Comparison of ENCODE assay signal across 15 cellular contexts in genomic region chr2:40032650-40033319, GRCh38.
DNase-seq lines count a peak whose midpoint lies in the region; ATAC-seq lines count a peak whose summit lies in the region.
"Had no signal": no experiment of that assay in that cellular context is flagged by ENCODE, and none has a peak within 500 bp of the region (broad histone marks: within the 10 kb centered on the region; RNA-seq: fewer than 3 reads in every experiment).

No MANE protein-coding gene starts in this region.

- no peak for DNase-seq in activated naive CD4-positive, alpha-beta T cell treated with anti-CD3 and anti-CD28 coated beads, Interleukin-2, amount 50 U/mL, for 72 hours (ENCODE audit: low spot score in 2 of 2)
- DNase-seq in activated naive CD4-positive, alpha-beta T cell (lab: John Stamatoyannopoulos, UW), result no peak
- DNase-seq in T-helper 2 cell treated with Interferon-gamma antibody and Interleukin-4, amounts not matched to agents 5 μg/mL and 100 μg/mL, for 36 hours (ENCODE audit: low spot score), result peak; percentile 25
- DNase-seq in fibroblast of peridontal ligament (ENCODE audit: extremely low read depth) (peak; percentile 70), stromal cell of bone marrow (ENCODE audit: low read depth) (peak; percentile 76)
- no peak for DNase-seq in activated effector memory CD4-positive, alpha-beta T cell treated with anti-CD3 and anti-CD28 coated beads, Interleukin-2, amount 50 U/mL, for 16 hours
- DNase-seq: activated CD4-positive, alpha-beta T cell treated with anti-CD3 and anti-CD28 coated beads, Interleukin-2, amount 50 U/mL, for 48 hours; effector memory CD4-positive, alpha-beta T cell; hippocampal formation; NCI-H2171; pancreas had no signal

- H3K4me3 Mint-ChIP-seq in T-helper 2 cell treated with Interferon-gamma antibody and Interleukin-4, amounts not matched to agents 5 μg/mL and 100 μg/mL, for 36 hours, result no peak overlapping the region
- H3K4me3 Mint-ChIP-seq: B cell, memory B cell had no signal

- no peaks in the 10 kb centered on the region for H3K27me3 Mint-ChIP-seq in T-helper 2 cell treated with Interferon-gamma antibody and Interleukin-4, amounts not matched to agents 5 μg/mL and 100 μg/mL, for 36 hours (ENCODE audit: low read depth)
- H3K27me3 Mint-ChIP-seq: B cell, memory B cell had no signal

- H3K4me1 Mint-ChIP-seq in T-helper 2 cell treated with Interferon-gamma antibody and Interleukin-4, amounts not matched to agents 5 μg/mL and 100 μg/mL, for 36 hours (ENCODE audit: low read depth), result peaks cover 45% of the 10 kb centered on the region
- H3K4me1 Mint-ChIP-seq: memory B cell had no signal

- ATAC-seq in activated naive CD4-positive, alpha-beta T cell treated with anti-CD3 and anti-CD28 coated beads, Interleukin-2, amount 50 U/mL, for 72 hours, result peak; percentile 86 to 95
- no peak for ATAC-seq in HG03108 (IDR thresholded peaks at IDR 0.05; ENCODE audit: unreplicated experiment)
- no peak for ATAC-seq in HG03460 (IDR thresholded peaks at IDR 0.05; ENCODE audit: unreplicated experiment)
- ATAC-seq: pancreas had no signal

- H3K36me3 Mint-ChIP-seq in activated naive CD4-positive, alpha-beta T cell treated with anti-CD3 and anti-CD28 coated beads, Interleukin-2, amount 50 U/mL, for 72 hours, result peaks cover 5 to 23% of the 10 kb centered on the region in 2 donors
- peaks cover 13% of the 10 kb centered on the region for H3K36me3 Mint-ChIP-seq in T-helper 2 cell treated with Interferon-gamma antibody and Interleukin-4, amounts not matched to agents 5 μg/mL and 100 μg/mL, for 36 hours (ENCODE audit: low read depth)
- H3K36me3 Mint-ChIP-seq: memory B cell had no signal

- peak overlapping the region in 1 of 2 donors; percentile 33 for H3K27ac Mint-ChIP-seq in activated naive CD4-positive, alpha-beta T cell treated with anti-CD3 and anti-CD28 coated beads, Interleukin-2, amount 50 U/mL, for 72 hours
- H3K27ac Mint-ChIP-seq in T-helper 2 cell treated with Interferon-gamma antibody and Interleukin-4, amounts not matched to agents 5 μg/mL and 100 μg/mL, for 36 hours, result peak overlapping the region; percentile 60
- H3K27ac Mint-ChIP-seq: B cell, memory B cell had no signal

- H3K9me3 Mint-ChIP-seq in activated naive CD4-positive, alpha-beta T cell treated with anti-CD3 and anti-CD28 coated beads, Interleukin-2, amount 50 U/mL, for 72 hours, result peaks cover 12 to 13% of the 10 kb centered on the region in 2 donors
- H3K9me3 Mint-ChIP-seq in T-helper 2 cell treated with Interferon-gamma antibody and Interleukin-4, amounts not matched to agents 5 μg/mL and 100 μg/mL, for 36 hours, result peaks cover 20% of the 10 kb centered on the region

Comparison
In these comparisons a context has a peak if more than half of its experiments do, and no peak if none do; other contexts are left out.
1. ATAC-seq: peak in activated naive CD4-positive, alpha-beta T cell treated with anti-CD3 and anti-CD28 coated beads, Interleukin-2, amount 50 U/mL, for 72 hours (2 of 2); none in HG03108 (single experiment) and HG03460 (single experiment).
2. DNase-seq: peak in T-helper 2 cell treated with Interferon-gamma antibody and Interleukin-4, amounts not matched to agents 5 μg/mL and 100 μg/mL, for 36 hours (single experiment), fibroblast of peridontal ligament (single experiment) and stromal cell of bone marrow (single experiment); none in activated naive CD4-positive, alpha-beta T cell treated with anti-CD3 and anti-CD28 coated beads, Interleukin-2, amount 50 U/mL, for 72 hours (0 of 2), activated naive CD4-positive, alpha-beta T cell (0 of 4) and activated effector memory CD4-positive, alpha-beta T cell treated with anti-CD3 and anti-CD28 coated beads, Interleukin-2, amount 50 U/mL, for 16 hours (single experiment).